ENCODE assay signal across 14 cellular contexts in the genomic region with DNA sequence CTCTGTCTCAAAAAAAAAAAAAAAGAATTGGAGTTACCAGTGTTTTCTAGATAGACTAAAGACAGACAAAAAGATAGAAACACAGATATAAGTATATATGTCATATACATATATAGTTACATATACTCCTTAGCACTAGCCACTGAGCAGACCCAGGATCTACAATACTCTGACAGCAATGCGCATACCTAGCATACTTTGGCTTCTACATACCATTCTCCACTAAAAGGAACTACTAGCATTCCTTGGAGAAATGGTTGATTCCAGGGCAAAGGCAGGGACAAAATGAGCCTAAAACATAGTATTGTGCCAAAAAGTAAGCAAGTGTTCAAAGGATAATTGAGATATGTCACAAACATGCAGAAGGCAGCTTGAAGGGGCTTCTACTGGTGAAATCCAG.
"Had no signal": no experiment of that assay in that cellular context is flagged by ENCODE, and none has a peak within 500 bp of the region (broad histone marks: within the 10 kb centered on the region; RNA-seq: fewer than 3 reads in every experiment).

No MANE protein-coding gene starts in this region.

- DNase-seq: activated CD4-positive, CD25-positive, alpha-beta regulatory T cell; activated CD8-positive, alpha-beta memory T cell treated with anti-CD3 and anti-CD28 coated beads, Interleukin-2, amount 10 ng/mL, durations not matched to agents 7 days and 5 days; activated effector memory CD4-positive, alpha-beta T cell treated with Interleukin-2 at 50 U/mL for 16 hours; activated T-cell treated with anti-CD3 and anti-CD28 coated beads, Interleukin-2, amount 50 U/mL, for 24 hours; amniotic stem cell; esophagus squamous epithelium; mammary epithelial cell; psoas muscle; stimulated activated CD4-positive, alpha-beta T cell treated with anti-CD3 and anti-CD28 coated beads, Interleukin-2, amount 100 ng/mL, for 24 hours; stimulated activated naive B cell treated with anti-CD40 and anti-IgM and Interleukin-4, amounts not matched to agents 10 μg/mL and 1 μg/mL and 100 μg/mL, for 72 hours had no signal

- H3K9me3 ChIP-seq: esophagus squamous epithelium, psoas muscle had no signal

- H3K27ac ChIP-seq: esophagus squamous epithelium, psoas muscle had no signal

- H3K36me3 ChIP-seq: esophagus squamous epithelium had no signal

- H3K27me3 ChIP-seq: esophagus squamous epithelium had no signal

- H3K9me3 Mint-ChIP-seq: activated naive CD4-positive, alpha-beta T cell treated with anti-CD3 and anti-CD28 coated beads, Interleukin-2, amount 50 U/mL, for 24 hours; activated T-cell treated with anti-CD3 and anti-CD28 coated beads, Interleukin-2, amount 50 U/mL, for 24 hours; natural killer cell treated with Interleukin-12 subunit alpha and Interleukin-12 subunit beta and Interleukin-15 and Interleukin-18, amount 100 ng/mL, for 72 hours; stimulated activated naive B cell treated with anti-CD40 and anti-IgM and Interleukin-4, amounts not matched to agents 10 μg/mL and 1 μg/mL and 100 μg/mL, for 72 hours; T-helper 1 cell treated with Interleukin-12 subunit alpha and Interleukin-12 subunit beta and Interleukin-4 antibody, amounts not matched to agents 30 μg/mL and 1 μg/mL, for 36 hours had no signal

- H3K4me3 Mint-ChIP-seq: activated CD8-positive, alpha-beta memory T cell treated with anti-CD3 and anti-CD28 coated beads, Interleukin-2, amount 10 ng/mL, durations not matched to agents 7 days and 5 days; activated naive CD4-positive, alpha-beta T cell treated with anti-CD3 and anti-CD28 coated beads, Interleukin-2, amount 50 U/mL, for 24 hours; activated T-cell treated with anti-CD3 and anti-CD28 coated beads, Interleukin-2, amount 50 U/mL, for 24 hours; natural killer cell treated with Interleukin-12 subunit alpha and Interleukin-12 subunit beta and Interleukin-15 and Interleukin-18, amount 100 ng/mL, for 72 hours; stimulated activated naive B cell treated with anti-CD40 and anti-IgM and Interleukin-4, amounts not matched to agents 10 μg/mL and 1 μg/mL and 100 μg/mL, for 72 hours; T-helper 1 cell treated with Interleukin-12 subunit alpha and Interleukin-12 subunit beta and Interleukin-4 antibody, amounts not matched to agents 30 μg/mL and 1 μg/mL, for 36 hours; type B pancreatic cell had no signal

- H3K4me1 ChIP-seq: esophagus squamous epithelium, psoas muscle had no signal

- H3K4me3 ChIP-seq: esophagus squamous epithelium, psoas muscle had no signal

- H3K36me3 Mint-ChIP-seq: activated naive CD4-positive, alpha-beta T cell treated with anti-CD3 and anti-CD28 coated beads, Interleukin-2, amount 50 U/mL, for 24 hours; natural killer cell treated with Interleukin-12 subunit alpha and Interleukin-12 subunit beta and Interleukin-15 and Interleukin-18, amount 100 ng/mL, for 72 hours had no signal

- H3K27me3 Mint-ChIP-seq: activated CD8-positive, alpha-beta memory T cell treated with anti-CD3 and anti-CD28 coated beads, Interleukin-2, amount 10 ng/mL, durations not matched to agents 7 days and 5 days; activated naive CD4-positive, alpha-beta T cell treated with anti-CD3 and anti-CD28 coated beads, Interleukin-2, amount 50 U/mL, for 24 hours; activated T-cell treated with anti-CD3 and anti-CD28 coated beads, Interleukin-2, amount 50 U/mL, for 24 hours; natural killer cell treated with Interleukin-12 subunit alpha and Interleukin-12 subunit beta and Interleukin-15 and Interleukin-18, amount 100 ng/mL, for 72 hours; type B pancreatic cell had no signal

- H3K27ac Mint-ChIP-seq: activated T-cell treated with anti-CD3 and anti-CD28 coated beads, Interleukin-2, amount 50 U/mL, for 24 hours; natural killer cell treated with Interleukin-12 subunit alpha and Interleukin-12 subunit beta and Interleukin-15 and Interleukin-18, amount 100 ng/mL, for 72 hours; stimulated activated naive B cell treated with anti-CD40 and anti-IgM and Interleukin-4, amounts not matched to agents 10 μg/mL and 1 μg/mL and 100 μg/mL, for 72 hours; T-helper 1 cell treated with Interleukin-12 subunit alpha and Interleukin-12 subunit beta and Interleukin-4 antibody, amounts not matched to agents 30 μg/mL and 1 μg/mL, for 36 hours; type B pancreatic cell had no signal
